Comparison of ENCODE assay signal across 21 cellular contexts in the genomic region with DNA sequence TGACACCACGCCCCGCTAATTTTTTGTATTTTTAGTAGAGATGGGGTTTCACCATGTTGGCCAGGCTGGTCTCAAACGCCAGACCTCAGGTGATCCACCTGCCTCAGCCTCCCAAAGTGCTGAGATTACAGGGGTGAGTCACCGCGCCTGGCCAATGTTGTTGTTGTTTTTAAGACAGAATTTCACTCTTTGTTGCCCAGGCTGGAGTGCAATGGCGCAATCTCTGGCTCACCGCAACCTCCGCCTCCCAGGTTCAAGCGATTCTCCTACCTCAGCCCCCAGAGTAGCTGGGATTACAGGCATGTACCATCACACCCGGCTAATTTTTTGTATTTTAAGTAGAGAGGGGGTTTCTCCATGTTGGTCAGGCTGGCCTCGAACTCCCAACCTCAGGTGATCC. TPM values are rescaled to one million over a fixed set of nuclear protein-coding genes. Genes with fewer than 3 reads are reported as not detected.
"Had no signal": no experiment of that assay in that cellular context is flagged by ENCODE, and none has a peak within 500 bp of the region (broad histone marks: within the 10 kb centered on the region; RNA-seq: fewer than 3 reads in every experiment).

No MANE protein-coding gene starts in this region.

RNA-seq across cellular contexts. Expression of a gene that starts 24.3 kb away (rescaled TPM):
- total RNA-seq: chondrocyte, colonic mucosa, fibroblast of lung, foreskin keratinocyte, heart right ventricle, liver, lung, mononuclear cell, natural killer cell, occipital lobe, ovary, psoas muscle, renal cortical epithelial cell, right cardiac atrium, sigmoid colon, skeletal muscle tissue, spleen, transverse colon, ureter had no signal
- polyA plus RNA-seq: fibroblast of lung, foreskin keratinocyte, heart right ventricle, liver, lung, neural cell, ovary, psoas muscle, right cardiac atrium, sigmoid colon, spleen, thymus had no signal

RNA-seq across cellular contexts. Expression of a gene that starts 39.5 kb away (rescaled TPM):
- total RNA-seq: skeletal muscle tissue had no signal
- polyA plus RNA-seq: liver had no signal
